Comparison of ENCODE assay signal across 36 cellular contexts in the genomic region with DNA sequence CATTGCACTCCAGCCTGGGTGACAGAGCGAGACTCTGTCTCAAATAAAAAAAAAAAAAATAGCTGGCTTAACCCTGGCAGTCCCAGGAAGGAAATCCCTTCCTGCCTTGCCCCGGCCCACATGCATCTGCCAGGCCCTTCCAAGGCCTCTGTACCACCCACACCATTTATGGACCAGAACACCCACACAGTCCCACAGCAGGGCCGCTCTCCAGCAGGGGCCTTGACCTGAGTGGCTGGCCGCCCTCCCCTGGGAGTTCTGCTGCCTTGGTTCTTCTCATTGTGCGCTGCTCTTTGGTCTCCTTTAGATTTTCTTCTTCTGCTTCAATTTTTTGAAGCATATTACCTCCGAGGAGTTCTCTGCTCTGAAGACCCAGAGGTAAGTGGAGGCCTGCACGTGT. TPM values are rescaled to one million over a fixed set of nuclear protein-coding genes. Genes with fewer than 3 reads are reported as not detected.
"Had no signal": no experiment of that assay in that cellular context is flagged by ENCODE, and none has a peak within 500 bp of the region (broad histone marks: within the 10 kb centered on the region; RNA-seq: fewer than 3 reads in every experiment).

No MANE protein-coding gene starts in this region.

- H3K36me3 Mint-ChIP-seq: activated naive CD4-positive, alpha-beta T cell treated with anti-CD3 and anti-CD28 coated beads, Interleukin-2, amount 50 U/mL, for 72 hours had no signal

- H3K4me3 Mint-ChIP-seq: activated B cell treated with CpG ODN at 0.5 μM for 24 hours; activated CD4-positive, alpha-beta memory T cell treated with anti-CD3 and anti-CD28 coated beads for 36 hours; activated CD4-positive, alpha-beta T cell treated with anti-CD3 and anti-CD28 coated beads, Interleukin-2, amount 10 ng/mL, durations not matched to agents 24 days and 14 days; activated CD8-positive, alpha-beta T cell treated with anti-CD3 and anti-CD28 coated beads for 36 hours; activated naive CD4-positive, alpha-beta T cell treated with anti-CD3 and anti-CD28 coated beads for 36 hours; activated naive CD8-positive, alpha-beta T cell treated with anti-CD3 and anti-CD28 coated beads for 36 hours; activated T-cell treated with anti-CD3 and anti-CD28 coated beads, Interleukin-2, amount 50 U/mL, for 4 hours; activated T-cell treated with anti-CD3 and anti-CD28 coated beads, Interleukin-2, amount 50 U/mL, for 72 hours; activated T-helper 1 cell treated with anti-CD3 and anti-CD28 coated beads, Interleukin-12 subunit alpha, Interleukin-12 subunit beta, Interleukin-2, Interleukin-4 antibody, amounts not matched to agents 30 ng/mL and 10 ng/mL and 1 ng/mL, durations not matched to agents 14 hours and 24 hours and 36 hours; activated T-helper 17 cell treated with anti-CD3 and anti-CD28 coated beads, Interleukin-2, amount 50 U/mL, for 72 hours; T-helper 1 cell treated with Interleukin-12 subunit alpha and Interleukin-12 subunit beta and Interleukin-4 antibody, amounts not matched to agents 30 μg/mL and 1 μg/mL, for 36 hours; T-helper 2 cell treated with Interferon-gamma antibody and Interleukin-4, amounts not matched to agents 5 μg/mL and 100 μg/mL, for 36 hours had no signal

- H3K4me1 ChIP-seq: adrenal gland, body of pancreas, breast epithelium had no signal

- H3K27ac ChIP-seq: adrenal gland, body of pancreas, brain microvascular endothelial cell, breast epithelium, VCaP had no signal

- H3K27me3 ChIP-seq: adrenal gland, body of pancreas, brain microvascular endothelial cell, breast epithelium had no signal

- DNase-seq: activated B cell treated with CpG ODN at 0.5 μM for 24 hours; activated CD4-positive, alpha-beta memory T cell treated with anti-CD3 and anti-CD28 coated beads for 36 hours; activated CD4-positive, alpha-beta T cell treated with anti-CD3 and anti-CD28 coated beads for 4 hours; activated CD4-positive, alpha-beta T cell treated with anti-CD3 and anti-CD28 coated beads, Interleukin-2, amount 10 ng/mL, durations not matched to agents 24 days and 14 days; activated CD4-positive, alpha-beta T cell treated with anti-CD3 and anti-CD28 coated beads, Interleukin-2, amount 50 U/mL, for 1 hour; activated CD4-positive, alpha-beta T cell treated with anti-CD3 and anti-CD28 coated beads, Interleukin-2, amount 50 U/mL, for 4 hours; activated CD4-positive, CD25-positive, alpha-beta regulatory T cell treated with anti-CD3 and anti-CD28 coated beads, Interleukin-2, amount 50 U/mL, for 72 hours; activated CD8-positive, alpha-beta memory T cell treated with anti-CD3 and anti-CD28 coated beads, Interleukin-2, amount 50 U/mL, for 4 hours; activated CD8-positive, alpha-beta T cell treated with anti-CD3 and anti-CD28 coated beads for 36 hours; activated effector memory CD4-positive, alpha-beta T cell treated with anti-CD3 and anti-CD28 coated beads, Interleukin-2, amount 50 U/mL, for 16 hours; activated gamma-delta T cell treated with Interleukin-2 at 50 U/mL for 16 hours; activated naive CD4-positive, alpha-beta T cell; activated naive CD4-positive, alpha-beta T cell treated with anti-CD3 and anti-CD28 coated beads for 36 hours; activated naive CD4-positive, alpha-beta T cell treated with anti-CD3 and anti-CD28 coated beads, Interleukin-2, amount 50 U/mL, for 16 hours; activated naive CD8-positive, alpha-beta T cell treated with anti-CD3 and anti-CD28 coated beads for 36 hours; activated T-cell treated with anti-CD3 and anti-CD28 coated beads for 4 hours; activated T-cell treated with anti-CD3 and anti-CD28 coated beads, Interleukin-2, amount 50 U/mL, for 1 hour; activated T-cell treated with anti-CD3 and anti-CD28 coated beads, Interleukin-2, amount 50 U/mL, for 4 hours; activated T-cell treated with anti-CD3 and anti-CD28 coated beads, Interleukin-2, amount 50 U/mL, for 72 hours; amniotic stem cell; aorta; body of pancreas; brain microvascular endothelial cell; central memory CD4-positive, alpha-beta T cell; T-helper 1 cell; T-helper 2 cell; T-helper 9 cell had no signal

- H3K9me3 ChIP-seq: adrenal gland, body of pancreas, breast epithelium had no signal

- ATAC-seq: activated CD8-positive, alpha-beta T cell treated with anti-CD3 and anti-CD28 coated beads for 36 hours; activated naive CD4-positive, alpha-beta T cell treated with anti-CD3 and anti-CD28 coated beads, Interleukin-2, amount 50 U/mL, for 72 hours; activated T-cell treated with anti-CD3 and anti-CD28 coated beads, Interleukin-2, amount 50 U/mL, for 4 hours; activated T-cell treated with anti-CD3 and anti-CD28 coated beads, Interleukin-2, amount 50 U/mL, for 72 hours; activated T-helper 17 cell treated with anti-CD3 and anti-CD28 coated beads, Interleukin-2, amount 50 U/mL, for 72 hours; body of pancreas had no signal

- H3K27me3 Mint-ChIP-seq: activated B cell treated with CpG ODN at 0.5 μM for 24 hours; activated CD4-positive, alpha-beta memory T cell treated with anti-CD3 and anti-CD28 coated beads for 36 hours; activated CD4-positive, alpha-beta T cell treated with anti-CD3 and anti-CD28 coated beads, Interleukin-2, amount 10 ng/mL, durations not matched to agents 24 days and 14 days; activated CD8-positive, alpha-beta T cell treated with anti-CD3 and anti-CD28 coated beads for 36 hours; activated naive CD8-positive, alpha-beta T cell treated with anti-CD3 and anti-CD28 coated beads for 36 hours; activated T-helper 17 cell treated with anti-CD3 and anti-CD28 coated beads, Interleukin-2, amount 50 U/mL, for 72 hours had no signal

- H3K27ac Mint-ChIP-seq: activated B cell treated with CpG ODN at 0.5 μM for 24 hours; activated CD4-positive, alpha-beta memory T cell treated with anti-CD3 and anti-CD28 coated beads for 36 hours; activated CD4-positive, alpha-beta T cell treated with anti-CD3 and anti-CD28 coated beads, Interleukin-2, amount 10 ng/mL, durations not matched to agents 24 days and 14 days; activated CD8-positive, alpha-beta T cell treated with anti-CD3 and anti-CD28 coated beads for 36 hours; activated naive CD4-positive, alpha-beta T cell treated with anti-CD3 and anti-CD28 coated beads for 36 hours; activated naive CD4-positive, alpha-beta T cell treated with anti-CD3 and anti-CD28 coated beads, Interleukin-2, amount 50 U/mL, for 72 hours; activated naive CD8-positive, alpha-beta T cell treated with anti-CD3 and anti-CD28 coated beads for 36 hours; activated T-cell treated with anti-CD3 and anti-CD28 coated beads, Interleukin-2, amount 50 U/mL, for 72 hours; activated T-helper 1 cell treated with anti-CD3 and anti-CD28 coated beads, Interleukin-12 subunit alpha, Interleukin-12 subunit beta, Interleukin-2, Interleukin-4 antibody, amounts not matched to agents 30 ng/mL and 10 ng/mL and 1 ng/mL, durations not matched to agents 14 hours and 24 hours and 36 hours; activated T-helper 17 cell treated with anti-CD3 and anti-CD28 coated beads, Interleukin-2, amount 50 U/mL, for 72 hours; T-helper 1 cell treated with Interleukin-12 subunit alpha and Interleukin-12 subunit beta and Interleukin-4 antibody, amounts not matched to agents 30 μg/mL and 1 μg/mL, for 36 hours; T-helper 2 cell treated with Interferon-gamma antibody and Interleukin-4, amounts not matched to agents 5 μg/mL and 100 μg/mL, for 36 hours had no signal

- H3K9me3 Mint-ChIP-seq: activated B cell treated with CpG ODN at 0.5 μM for 24 hours; activated CD4-positive, alpha-beta memory T cell treated with anti-CD3 and anti-CD28 coated beads for 36 hours; activated CD4-positive, alpha-beta T cell treated with anti-CD3 and anti-CD28 coated beads, Interleukin-2, amount 10 ng/mL, durations not matched to agents 24 days and 14 days; activated CD8-positive, alpha-beta T cell treated with anti-CD3 and anti-CD28 coated beads for 36 hours; activated naive CD4-positive, alpha-beta T cell treated with anti-CD3 and anti-CD28 coated beads for 36 hours; activated naive CD4-positive, alpha-beta T cell treated with anti-CD3 and anti-CD28 coated beads, Interleukin-2, amount 50 U/mL, for 72 hours; activated naive CD8-positive, alpha-beta T cell treated with anti-CD3 and anti-CD28 coated beads for 36 hours; activated T-cell treated with anti-CD3 and anti-CD28 coated beads, Interleukin-2, amount 50 U/mL, for 4 hours; activated T-cell treated with anti-CD3 and anti-CD28 coated beads, Interleukin-2, amount 50 U/mL, for 72 hours; activated T-helper 1 cell treated with anti-CD3 and anti-CD28 coated beads, Interleukin-12 subunit alpha, Interleukin-12 subunit beta, Interleukin-2, Interleukin-4 antibody, amounts not matched to agents 30 ng/mL and 10 ng/mL and 1 ng/mL, durations not matched to agents 14 hours and 24 hours and 36 hours; activated T-helper 17 cell treated with anti-CD3 and anti-CD28 coated beads, Interleukin-2, amount 50 U/mL, for 72 hours; T-helper 1 cell treated with Interleukin-12 subunit alpha and Interleukin-12 subunit beta and Interleukin-4 antibody, amounts not matched to agents 30 μg/mL and 1 μg/mL, for 36 hours; T-helper 2 cell treated with Interferon-gamma antibody and Interleukin-4, amounts not matched to agents 5 μg/mL and 100 μg/mL, for 36 hours had no signal

- H3K4me3 ChIP-seq: adrenal gland, body of pancreas, breast epithelium had no signal

- H3K4me1 Mint-ChIP-seq: activated CD4-positive, alpha-beta T cell treated with anti-CD3 and anti-CD28 coated beads, Interleukin-2, amount 10 ng/mL, durations not matched to agents 24 days and 14 days; activated naive CD8-positive, alpha-beta T cell treated with anti-CD3 and anti-CD28 coated beads for 36 hours; activated T-helper 17 cell treated with anti-CD3 and anti-CD28 coated beads, Interleukin-2, amount 50 U/mL, for 72 hours had no signal

RNA-seq across cellular contexts. Expression of gene CPNE9, which starts 16.1 kb away (rescaled TPM):
- total RNA-seq: activated CD4-positive, alpha-beta memory T cell treated with anti-CD3 and anti-CD28 coated beads for 36 hours; activated CD4-positive, alpha-beta T cell treated with anti-CD3 and anti-CD28 coated beads, Interleukin-2, amount 10 ng/mL, durations not matched to agents 24 days and 14 days; activated CD8-positive, alpha-beta T cell treated with anti-CD3 and anti-CD28 coated beads for 36 hours; activated naive CD4-positive, alpha-beta T cell treated with anti-CD3 and anti-CD28 coated beads for 36 hours; activated naive CD8-positive, alpha-beta T cell treated with anti-CD3 and anti-CD28 coated beads for 36 hours; activated T-helper 1 cell treated with anti-CD3 and anti-CD28 coated beads, Interleukin-12 subunit alpha, Interleukin-12 subunit beta, Interleukin-2, Interleukin-4 antibody, amounts not matched to agents 30 ng/mL and 10 ng/mL and 1 ng/mL, durations not matched to agents 14 hours and 24 hours and 36 hours; aorta; body of pancreas; breast epithelium; cardiac septum had no signal
- polyA plus RNA-seq: aorta had no signal
